In the genomic region with DNA sequence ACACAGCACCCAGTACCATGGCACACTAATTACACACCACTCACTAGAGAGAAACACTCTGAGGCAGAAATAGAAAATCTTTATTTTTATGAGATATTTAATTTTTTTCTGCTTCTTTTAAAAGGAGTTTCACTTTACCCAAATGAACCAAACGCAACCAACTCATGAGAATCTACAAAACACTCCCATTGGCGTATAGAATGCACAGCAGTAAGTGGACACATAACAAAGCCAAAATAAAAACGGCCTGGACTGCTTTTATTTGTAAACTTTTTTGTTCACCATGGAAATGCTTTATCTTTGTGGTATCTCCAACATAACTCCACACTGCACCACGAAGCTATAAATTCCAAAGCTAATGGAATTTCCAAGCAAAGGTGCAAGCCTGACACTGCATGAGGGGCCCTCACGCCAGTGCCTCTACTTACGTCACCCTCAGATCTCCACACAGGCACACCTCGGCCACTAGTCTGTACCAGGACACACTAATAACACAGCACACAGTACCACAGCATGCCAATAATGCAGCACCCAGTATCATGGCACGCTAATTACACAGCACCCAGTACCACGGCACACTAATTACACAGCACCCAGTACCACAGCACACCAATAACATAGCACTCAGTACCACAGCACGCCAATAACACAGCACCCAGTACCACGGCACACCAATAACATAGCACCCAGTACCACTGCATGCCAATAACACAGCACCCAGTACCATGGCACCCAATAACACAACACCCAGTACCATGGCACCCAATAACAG, we compare ENCODE assay signal across 2 cellular contexts. TPM values are rescaled to one million over a fixed set of nuclear protein-coding genes. Genes with fewer than 3 reads are reported as not detected.
"Had no signal": no experiment of that assay in that cellular context is flagged by ENCODE, and none has a peak within 500 bp of the region (broad histone marks: within the 10 kb centered on the region; RNA-seq: fewer than 3 reads in every experiment).

No MANE protein-coding gene starts in this region.

RNA-seq across cellular contexts. Expression of gene PDIA2, which starts 52.1 kb away (rescaled TPM):
- total RNA-seq: esophagus mucosa; T-helper 2 cell treated with Interferon-gamma antibody and Interleukin-4, amounts not matched to agents 100 ng/mL and 5 ng/mL, for 36 hours had no signal

RNA-seq across cellular contexts. Expression of gene ARHGDIG, which starts 54.7 kb away (rescaled TPM):
- total RNA-seq: esophagus mucosa; T-helper 2 cell treated with Interferon-gamma antibody and Interleukin-4, amounts not matched to agents 100 ng/mL and 5 ng/mL, for 36 hours had no signal
